Comparison of ENCODE assay signal across 8 cellular contexts in genomic region chr19:9835507-9835949, GRCh38. TPM values are rescaled to one million over a fixed set of nuclear protein-coding genes. Genes with fewer than 3 reads are reported as not detected.
DNase-seq lines count a peak whose midpoint lies in the region; ATAC-seq, FAIRE-seq and TF ChIP-seq lines count a peak whose summit lies in the region.

No MANE protein-coding gene starts in this region.

- ATAC-seq in HG03342 (IDR thresholded peaks at IDR 0.05; ENCODE audit: unreplicated experiment) (peak; percentile 11), GM12878 (peak; percentile 31), lower lobe of right lung (peak; percentile 2 to 39)

- H3K27me3 ChIP-seq in GM12878 (replicated peaks in 1 of 2; ENCODE audit: control insufficient read depth in 2 of 2, insufficient read depth in 2 of 2, low read length in 1 of 2), result no peaks in the 10 kb centered on the region
- no peaks in the 10 kb centered on the region for H3K27me3 ChIP-seq in lower lobe of right lung (ENCODE audit: low read depth)
- H3K27me3 ChIP-seq in uterus, result no peaks in the 10 kb centered on the region

- H2AFZ ChIP-seq in GM12878 (ENCODE audit: control insufficient read depth, low read depth, low read length), result peak overlapping the region; percentile 52; the same call in 1 of the 2 replicates

- TF ChIP-seq POLR2A in GM12878 (IDR thresholded peaks at IDR 0.05; ENCODE audit: low read depth, low read length) (no peak), uterus (IDR thresholded peaks at IDR 0.05) (no peak)

- no peak for TF ChIP-seq RAD21 in GM12878 (IDR thresholded peaks at IDR 0.05; ENCODE audit: insufficient read depth, low read depth, low read length)

- H3K79me2 ChIP-seq in GM12878 (ENCODE audit: control insufficient read depth, insufficient read depth, low read length), result peaks cover 17% of the 10 kb centered on the region

- 22% methylated on average over 15 of the region's 28 CpGs for WGBS in GM12878 (ENCODE audit: insufficient coverage, insufficient replicate concordance, low lambda C conversion rate, missing lambda C conversion rate)

- intact Hi-C loops in GM12878 (cut with micrococcal nuclease; ENCODE audit: unreplicated experiment) (no loop called here), lower lobe of right lung (cut with DNase I) (no loop called here), uterus (cut with DNase I; ENCODE audit: low total_unique reads) (no loop called here), posterior vena cava (cut with DNase I) (no loop called here)

- H3K4me1 ChIP-seq in GM12878 (ENCODE audit: control insufficient read depth, insufficient read depth, low read length) (peaks cover 7% of the 10 kb centered on the region), lower lobe of right lung (peaks cover 16% of the 10 kb centered on the region), uterus (peaks cover 0 to 6% of the 10 kb centered on the region in 2 donors)

- H3K36me3 ChIP-seq in GM12878 (ENCODE audit: control insufficient read depth in 2 of 2, insufficient read depth in 2 of 2, low read length in 1 of 2) (peaks cover 0 to 7% of the 10 kb centered on the region in 2 experiments; a peak in 2 of 4 replicates), lower lobe of right lung (peaks cover 32% of the 10 kb centered on the region), uterus (no peaks in the 10 kb centered on the region)

- RAD21 ChIA-PET in GM12878 (lab: Charles Lee; ENCODE audit: unreplicated experiment), result no interaction called here

- peak overlapping the region; percentile 85 for H3K4me2 ChIP-seq in GM12878 (ENCODE audit: control insufficient read depth, insufficient read depth)

- no peaks in the 10 kb centered on the region for H4K20me1 ChIP-seq in GM12878 (ENCODE audit: control insufficient read depth, insufficient read depth)

- CTCF ChIA-PET in GM12878 (lab: Yijun Ruan, JAX), result interaction anchor here (0.7 kb wide), 1 partner anchor 10 kb away, joined by 3 read pairs; no protein-coding TSS in a partner anchor

- peak; percentile 28 for DNase-seq in DMS53 (lab: John Stamatoyannopoulos, UW)
- DNase-seq in DMS53 treated with DMSO at 0.1 percent for 48 hours (lab: John Stamatoyannopoulos, UW; ENCODE audit: unreplicated experiment), result no peak
- no peak for DNase-seq in GM12878 (ENCODE audit: low read depth, low spot score)
- no peak for DNase-seq in lower lobe of right lung
- no peak for DNase-seq in uterus
- DNase-seq in SKM-1 treated with dmso at 0.1 percent for 144 hours (lab: John Stamatoyannopoulos, UW; ENCODE audit: unreplicated experiment), result no peak
- DNase-seq in posterior vena cava (ENCODE audit: low spot score), result no peak

- peak overlapping the region; percentile 70 for H3K9ac ChIP-seq in GM12878 (ENCODE audit: control insufficient read depth, insufficient read depth, low read length)

- H3K9me3 ChIP-seq in GM12878 (replicated peaks; ENCODE audit: control insufficient read depth, insufficient read depth, low read length) (no peaks in the 10 kb centered on the region), lower lobe of right lung (no peaks in the 10 kb centered on the region), uterus (no peaks in the 10 kb centered on the region)

- TF ChIP-seq EP300 in GM12878 (IDR thresholded peaks at IDR 0.05; ENCODE audit: borderline replicate concordance in 1 of 2, control insufficient read depth in 1 of 2, low read depth in 2 of 2, low read length in 2 of 2), result no peak

- peak overlapping the region; percentile 97 for H3K4me3 ChIP-seq in GM12878
- peak overlapping the region; percentile 98 for H3K4me3 ChIP-seq in lower lobe of right lung
- H3K4me3 ChIP-seq in uterus, result peak overlapping the region; percentile 79 to 97

- FAIRE-seq in GM12878 (lab: Jason Lieb, UNC), result no peak

- POLR2A ChIA-PET in GM12878 (lab: Charles Lee), result interaction anchor here (1.1 kb wide), 1 partner anchor 73 kb away, joined by 3 read pairs; no protein-coding TSS in a partner anchor

- peak overlapping the region; percentile 60 for H3K27ac ChIP-seq in GM12878 (ENCODE audit: control insufficient read depth, insufficient read depth)
- peak overlapping the region; percentile 83 for H3K27ac ChIP-seq in lower lobe of right lung
- H3K27ac ChIP-seq in uterus, result peak overlapping the region; percentile 51 to 81

- SMC1A ChIA-PET in GM12878 (lab: Charles Lee; ENCODE audit: uncharacterized antibody, unreplicated experiment), result no interaction called here

- in situ Hi-C loops in GM12878 (cut with MboI), result no loop called here

- TSS peak; percentile 51 for BruUV-seq in GM12878 (replicated peaks; lab: Mats Ljungman, UMichigan)

- no peak for TF ChIP-seq CTCF in GM12878 (IDR thresholded peaks at IDR 0.05 in 2 of 3, conservative IDR thresholded peaks at IDR 0.05 in 1 of 3; ENCODE audit: control insufficient read depth in 2 of 3, extremely low read depth in 1 of 3, insufficient read depth in 1 of 3, low read depth in 3 of 3, low read length in 3 of 3)
- TF ChIP-seq CTCF in lower lobe of right lung (IDR thresholded peaks at IDR 0.05), result no peak
- no peak for TF ChIP-seq CTCF in uterus (IDR thresholded peaks at IDR 0.05)

TF ChIP-seq in GM12878, 131 proteins besides CTCF, POLR2A, EP300 and RAD21 (continues in another document):
- TF ChIP-seq CEBPB (IDR thresholded peaks at IDR 0.05; ENCODE audit: borderline replicate concordance in 1 of 2, low read depth in 2 of 2, low read length in 2 of 2) (no peak), RBBP5 (conservative IDR thresholded peaks at IDR 0.05) (no peak), IRF4 (IDR thresholded peaks at IDR 0.05; ENCODE audit: low read depth, low read length) (no peak), ZNF622 (IDR thresholded peaks at IDR 0.05) (no peak)

RNA-seq across cellular contexts. Expression of gene PIN1, which starts 0.4 kb away (rescaled TPM):
- 38.7 and 41.8 TPM in 2 replicates for total RNA-seq in GM12878 (2013; cell fraction: nucleolus; rRNA removed)
- total RNA-seq in GM12878 (2014; rRNA removed), result 155 and 162 TPM in 2 replicates
- 35.5 and 38.8 TPM in 2 replicates for total RNA-seq in GM12878 (2014; rRNA removed; fragmentation: Illumina TruSeq; extraction: Trizol)
- total RNA-seq in GM12878 (2021), result 90.4 and 95.6 TPM in 2 replicates
- polyA plus RNA-seq in GM12878 (2011; ENCODE audit: low read depth), result 31.4 TPM
- polyA plus RNA-seq in GM12878 (2011; rRNA removed), result 26.5 and 47.3 TPM in 2 replicates
- polyA plus RNA-seq in GM12878 (2011; cell fraction: cytosol; rRNA removed), result 70.3 and 132 TPM in 2 replicates
- polyA plus RNA-seq in GM12878 (2011; cell fraction: nucleus; rRNA removed), result 101 and 114 TPM in 2 replicates
- polyA plus RNA-seq in GM12878 (2012), result 44.0 and 53.8 TPM in 2 replicates
- 5.3 and 16.0 TPM in 2 replicates for polyA plus RNA-seq in GM12878 (2014; fragmentation: Illumina TruSeq; extraction: Trizol)
- polyA plus RNA-seq in GM12878 (2014; fragmentation: Nextera tagmentation; extraction: Ambion mirVana), result 1 to 10 TPM; 2.4 to 6.1 TPM
- polyA plus RNA-seq in GM12878 (2014; rRNA removed), result 156 and 169 TPM in 2 replicates
- 100 to 1,000 TPM; 180 to 209 TPM for polyA plus RNA-seq in GM12878 (2016; fragmentation: Nextera tagmentation; extraction: Ambion mirVana)
- polyA minus RNA-seq in GM12878 (2011; rRNA and poly(A)+ RNA removed), result 10.6 and 25.1 TPM in 2 replicates
- 17.2 and 18.3 TPM in 2 replicates for polyA minus RNA-seq in GM12878 (2011; cell fraction: cytosol; rRNA and poly(A)+ RNA removed)
- 12.2 and 19.7 TPM in 2 replicates for polyA minus RNA-seq in GM12878 (2011; cell fraction: nucleus; rRNA and poly(A)+ RNA removed)
- total RNA-seq in lower lobe of right lung, result 57.0 TPM
- total RNA-seq in uterus, result 10 to 100 TPM; 36.5 to 85.3 (median 56.9) TPM
- 10 to 100 TPM; 54.0 to 62.4 TPM for total RNA-seq in posterior vena cava

RNA-seq across cellular contexts. Expression of gene UBL5, which starts 7.8 kb away (rescaled TPM):
- 18.1 and 20.5 TPM in 2 replicates for total RNA-seq in GM12878 (2013; cell fraction: nucleolus; rRNA removed)
- total RNA-seq in GM12878 (2014; rRNA removed), result 297 and 314 TPM in 2 replicates
- total RNA-seq in GM12878 (2014; rRNA removed; fragmentation: Illumina TruSeq; extraction: Trizol), result 292 and 299 TPM in 2 replicates
- 343 and 345 TPM in 2 replicates for total RNA-seq in GM12878 (2021)
- 467 TPM for polyA plus RNA-seq in GM12878 (2011; ENCODE audit: low read depth)
- 679 and 767 TPM in 2 replicates for polyA plus RNA-seq in GM12878 (2011; rRNA removed)
- polyA plus RNA-seq in GM12878 (2011; cell fraction: cytosol; rRNA removed), result 751 and 930 TPM in 2 replicates
- polyA plus RNA-seq in GM12878 (2011; cell fraction: nucleus; rRNA removed), result 559 and 571 TPM in 2 replicates
- 538 and 589 TPM in 2 replicates for polyA plus RNA-seq in GM12878 (2012)
- polyA plus RNA-seq in GM12878 (2014; fragmentation: Illumina TruSeq; extraction: Trizol), result 340 and 433 TPM in 2 replicates
- polyA plus RNA-seq in GM12878 (2014; fragmentation: Nextera tagmentation; extraction: Ambion mirVana), result 100 to 1,000 TPM; 888 to 897 TPM
- polyA plus RNA-seq in GM12878 (2014; rRNA removed), result 477 and 654 TPM in 2 replicates
- polyA plus RNA-seq in GM12878 (2016; fragmentation: Nextera tagmentation; extraction: Ambion mirVana), result 100 to 1,000 TPM; 816 to 817 TPM
- polyA minus RNA-seq in GM12878 (2011; rRNA and poly(A)+ RNA removed), result 163 and 180 TPM in 2 replicates
- polyA minus RNA-seq in GM12878 (2011; cell fraction: cytosol; rRNA and poly(A)+ RNA removed), result 37.7 and 58.5 TPM in 2 replicates
- 19.9 and 30.6 TPM in 2 replicates for polyA minus RNA-seq in GM12878 (2011; cell fraction: nucleus; rRNA and poly(A)+ RNA removed)
- 241 TPM for total RNA-seq in lower lobe of right lung
- 1,000 to 10,000 TPM in 1 of 4 donors, 100 to 1,000 TPM in 3; 180 to 1,153 (median 222) TPM for total RNA-seq in uterus
- 100 to 1,000 TPM; 260 to 295 TPM for total RNA-seq in posterior vena cava

RNA-seq across cellular contexts. Expression of gene FBXL12, which starts 16.6 kb away (rescaled TPM):
- total RNA-seq in GM12878 (2013; cell fraction: nucleolus; rRNA removed), result 56.5 and 60.6 TPM in 2 replicates
- 26.2 and 28.6 TPM in 2 replicates for total RNA-seq in GM12878 (2014; rRNA removed)
- 13.1 and 13.6 TPM in 2 replicates for total RNA-seq in GM12878 (2014; rRNA removed; fragmentation: Illumina TruSeq; extraction: Trizol)
- total RNA-seq in GM12878 (2021), result 22.5 and 24.5 TPM in 2 replicates
- 12.1 TPM for polyA plus RNA-seq in GM12878 (2011; ENCODE audit: low read depth)
- polyA plus RNA-seq in GM12878 (2011; rRNA removed), result 16.5 and 22.0 TPM in 2 replicates
- polyA plus RNA-seq in GM12878 (2011; cell fraction: cytosol; rRNA removed), result 31.7 and 43.2 TPM in 2 replicates
- 46.4 and 62.5 TPM in 2 replicates for polyA plus RNA-seq in GM12878 (2011; cell fraction: nucleus; rRNA removed)
- polyA plus RNA-seq in GM12878 (2012), result 21.0 and 21.4 TPM in 2 replicates
- 15.6 and 17.1 TPM in 2 replicates for polyA plus RNA-seq in GM12878 (2014; fragmentation: Illumina TruSeq; extraction: Trizol)
- 1 to 10 TPM; 1.4 to 4.1 TPM for polyA plus RNA-seq in GM12878 (2014; fragmentation: Nextera tagmentation; extraction: Ambion mirVana)
- polyA plus RNA-seq in GM12878 (2014; rRNA removed), result 35.7 and 40.0 TPM in 2 replicates
- polyA plus RNA-seq in GM12878 (2016; fragmentation: Nextera tagmentation; extraction: Ambion mirVana), result 10 to 100 TPM; 26.8 to 27.3 TPM
- polyA minus RNA-seq in GM12878 (2011; rRNA and poly(A)+ RNA removed), result 9.6 and 18.8 TPM in 2 replicates
- polyA minus RNA-seq in GM12878 (2011; cell fraction: cytosol; rRNA and poly(A)+ RNA removed), result 8.5 and 11.9 TPM in 2 replicates
- 19.5 and 35.9 TPM in 2 replicates for polyA minus RNA-seq in GM12878 (2011; cell fraction: nucleus; rRNA and poly(A)+ RNA removed)
- total RNA-seq in lower lobe of right lung, result 18.6 TPM
- total RNA-seq in uterus, result 10 to 100 TPM in 3 of 4 donors, 1 to 10 TPM in 1; 8.2 to 25.4 (median 18.6) TPM
- 10 to 100 TPM; 18.5 to 19.0 TPM for total RNA-seq in posterior vena cava
